ENCODE assay signal across 16 cellular contexts in genomic region chr12:65384240-65384639, GRCh38.
DNase-seq lines count a peak whose midpoint lies in the region; ATAC-seq and TF ChIP-seq lines count a peak whose summit lies in the region.
"Had no signal": no experiment of that assay in that cellular context is flagged by ENCODE, and none has a peak within 500 bp of the region (broad histone marks: within the 10 kb centered on the region; RNA-seq: fewer than 3 reads in every experiment).

No MANE protein-coding gene starts in this region.

- peaks cover 5% of the 10 kb centered on the region for H3F3A ChIP-seq in SK-N-SH (replicated peaks; ENCODE audit: insufficient read depth)

- no peaks in the 10 kb centered on the region for H3K9me3 ChIP-seq in A673 (ENCODE audit: low read depth, low read length, poor library complexity, severe bottlenecking)
- H3K9me3 ChIP-seq in HCT116 (ENCODE audit: control insufficient read depth in 1 of 2, insufficient read depth in 1 of 2, low read depth in 1 of 2, low read length in 2 of 2) = no peaks in the 10 kb centered on the region
- H3K9me3 ChIP-seq in SK-N-SH = peaks cover 6% of the 10 kb centered on the region; the same call in 1 of the 2 replicates
- H3K9me3 ChIP-seq in heart right ventricle = no peaks in the 10 kb centered on the region

- ATAC-seq in HCT116 (no peak), heart right ventricle (no peak)

- TF ChIP-seq CTCF in A673 (conservative IDR thresholded peaks at IDR 0.05; ENCODE audit: low read depth, low read length) (no peak), HCT116 (IDR thresholded peaks at IDR 0.05 in 2 of 3, conservative IDR thresholded peaks at IDR 0.05 in 1 of 3; ENCODE audit: borderline replicate concordance in 1 of 3, insufficient read depth in 1 of 3, low read depth in 2 of 3, low read length in 2 of 3) (no peak), SK-N-SH (IDR thresholded peaks at IDR 0.05) (no peak), mesothelial cell of epicardium (IDR thresholded peaks at IDR 0.05; ENCODE audit: unreplicated experiment) (no peak), heart right ventricle (IDR thresholded peaks at IDR 0.05) (no peak)

- H3K4me1 ChIP-seq in A673 (ENCODE audit: insufficient read depth, low read length, poor library complexity, severe bottlenecking) (peaks cover 15% of the 10 kb centered on the region), HCT116 (ENCODE audit: control insufficient read depth in 1 of 2, insufficient read depth in 2 of 2, low read length in 2 of 2) (no peaks in the 10 kb centered on the region), SK-N-SH (ENCODE audit: control insufficient read depth in 1 of 2, insufficient read depth in 2 of 2, low read depth in 1 of 2, low read length in 1 of 2) (no peaks in the 10 kb centered on the region; a peak in 2 of 4 replicates), heart right ventricle (no peaks in the 10 kb centered on the region)

- no peak for TF ChIP-seq EP300 in SK-N-SH (IDR thresholded peaks at IDR 0.05; ENCODE audit: borderline replicate concordance in 1 of 2, low read depth in 1 of 2, low read length in 1 of 2)

- DNase-seq in A673 (ENCODE audit: low spot score) = peak; percentile 24
- no peak for DNase-seq in HCT116 (ENCODE audit: low read depth, low spot score)
- no peak for DNase-seq in SK-N-SH
- DNase-seq in mesothelial cell of epicardium (ENCODE audit: low spot score in 2 of 2, unreplicated experiment in 2 of 2) = no peak
- no peak for DNase-seq in NCI-H2029 (lab: John Stamatoyannopoulos, UW)
- DNase-seq in EL = no peak
- DNase-seq in DMS 273 (lab: John Stamatoyannopoulos, UW; ENCODE audit: unreplicated experiment) = no peak
- DNase-seq in heart right ventricle = no peak
- DNase-seq: C1 segment of cervical spinal cord; CD4-positive, alpha-beta T cell; DMS153; DMS79 treated with DMSO at 0.1 percent for 48 hours; GDM1; GM23248; IMR-90; KBM-7 had no signal

- peaks cover 4% of the 10 kb centered on the region for H3K9me3 Mint-ChIP-seq in mesothelial cell of epicardium
- H3K9me3 Mint-ChIP-seq: CD4-positive, alpha-beta T cell had no signal

- H3K36me3 Mint-ChIP-seq in mesothelial cell of epicardium = no peaks in the 10 kb centered on the region

- H3K27ac Mint-ChIP-seq in mesothelial cell of epicardium = peak overlapping the region; percentile 59
- H3K27ac Mint-ChIP-seq: CD4-positive, alpha-beta T cell had no signal

- H3K4me2 ChIP-seq in HCT116 (ENCODE audit: low read length) = no peak overlapping the region
- no peak overlapping the region for H3K4me2 ChIP-seq in SK-N-SH

- H3K27me3 ChIP-seq in A673 (replicated peaks; ENCODE audit: insufficient read depth, low read depth, low read length, poor library complexity) (no peaks in the 10 kb centered on the region), HCT116 (ENCODE audit: insufficient read depth, low read length) (no peaks in the 10 kb centered on the region), SK-N-SH (ENCODE audit: insufficient read depth) (no peaks in the 10 kb centered on the region), heart right ventricle (no peaks in the 10 kb centered on the region)

- no TSS peak for BruUV-seq in A673 (replicated peaks; lab: Mats Ljungman, UMichigan)
- no TSS peak for BruUV-seq in HCT116 (replicated peaks; lab: Mats Ljungman, UMichigan)

- TF ChIP-seq POLR2A in HCT116 (IDR thresholded peaks at IDR 0.05; ENCODE audit: borderline replicate concordance, extremely low read depth, insufficient read depth, insufficient read length) = no peak

- no peaks in the 10 kb centered on the region for H3K79me2 ChIP-seq in HCT116 (ENCODE audit: insufficient read depth, low read length)
- no peaks in the 10 kb centered on the region; the same call in 1 of the 2 replicates for H3K79me2 ChIP-seq in SK-N-SH (ENCODE audit: insufficient read depth)

- H3K4me1 Mint-ChIP-seq in mesothelial cell of epicardium = peaks cover 34% of the 10 kb centered on the region

- no peak for TF ChIP-seq RAD21 in HCT116 (IDR thresholded peaks at IDR 0.05; ENCODE audit: low read depth)
- TF ChIP-seq RAD21 in SK-N-SH (IDR thresholded peaks at IDR 0.05; ENCODE audit: low read length) = no peak

- H4K20me1 ChIP-seq in HCT116 (ENCODE audit: insufficient read depth) (no peaks in the 10 kb centered on the region), SK-N-SH (ENCODE audit: insufficient read depth) (no peaks in the 10 kb centered on the region)

- WGBS in SK-N-SH (ENCODE audit: low lambda C conversion rate) = 21% methylated on average over 2 of the region's 2 CpGs
- WGBS in heart right ventricle, 2 donors = 71 to 80% methylated on average over 2 of the region's 2 CpGs

- H3K27ac ChIP-seq in A673 (ENCODE audit: low read depth, low read length, poor library complexity, severe bottlenecking) (no peak overlapping the region), HCT116 (ENCODE audit: low read depth, low read length) (no peak overlapping the region), SK-N-SH (ENCODE audit: low read depth in 2 of 2, low read length in 1 of 2) (peak overlapping the region; percentile 6 to 60; a peak in 1 of 4 replicates), heart right ventricle (no peak overlapping the region)
- H3K27ac ChIP-seq: GM23248 had no signal

- intact Hi-C loops in A673 (cut with micrococcal nuclease; ENCODE audit: unreplicated experiment) = no loop called here
- intact Hi-C loops in HCT116 (cut with micrococcal nuclease) = no loop called here
- intact Hi-C loops in heart right ventricle (cut with DNase I) = no loop called here

- H3K4me3 ChIP-seq in A673 (ENCODE audit: low read depth, low read length, poor library complexity, severe bottlenecking) (no peak overlapping the region), HCT116 (replicated peaks in 1 of 2; ENCODE audit: low read depth in 1 of 2, low read length in 2 of 2) (no peak overlapping the region), SK-N-SH (ENCODE audit: low read depth in 2 of 2, low read length in 1 of 2) (no peak overlapping the region), heart right ventricle (no peak overlapping the region)
- H3K4me3 ChIP-seq: GM23248 had no signal

- H3K36me3 ChIP-seq in A673 (ENCODE audit: insufficient read depth, low read length, poor library complexity, severe bottlenecking) (no peaks in the 10 kb centered on the region), HCT116 (ENCODE audit: control insufficient read depth in 1 of 2, insufficient read depth in 2 of 2, low read length in 2 of 2) (no peaks in the 10 kb centered on the region), SK-N-SH (replicated peaks in 1 of 2; ENCODE audit: control insufficient read depth in 1 of 2, insufficient read depth in 2 of 2, low read length in 1 of 2) (peaks cover 0 to 20% of the 10 kb centered on the region in 2 experiments), heart right ventricle (no peaks in the 10 kb centered on the region)

- RAD21 ChIA-PET in HCT116 (lab: Charles Lee; ENCODE audit: low non-redundant PET in 1 of 2, low total read pairs in 2 of 2, uncharacterized antibody in 2 of 2, unreplicated experiment in 2 of 2) = no interaction called here

- POLR2A ChIA-PET in A673 (lab: Charles Lee; ENCODE audit: low non-redundant PET) (no interaction called here), HCT116 (lab: Charles Lee) (no interaction called here), SK-N-SH (lab: Yijun Ruan, JAX) (no interaction called here)

- H3K27me3 Mint-ChIP-seq in mesothelial cell of epicardium (ENCODE audit: low read depth) = no peaks in the 10 kb centered on the region
- H3K27me3 Mint-ChIP-seq: CD4-positive, alpha-beta T cell had no signal

- H3K9ac ChIP-seq in HCT116 (ENCODE audit: low read length) = no peak overlapping the region
- H3K9ac ChIP-seq in SK-N-SH = no peak overlapping the region
- H3K9ac ChIP-seq: GM23248 had no signal

- no peak overlapping the region for H3K4me3 Mint-ChIP-seq in mesothelial cell of epicardium
- H3K4me3 Mint-ChIP-seq: CD4-positive, alpha-beta T cell had no signal

- CTCF ChIA-PET in A673 (lab: Charles Lee) (no interaction called here), HCT116 (lab: Charles Lee) (no interaction called here), SK-N-SH (lab: Yijun Ruan, JAX) (no interaction called here)

- H3K9me2 ChIP-seq in HCT116 (ENCODE audit: insufficient read depth) = no peaks in the 10 kb centered on the region; the same call in 1 of the 2 replicates
- no peaks in the 10 kb centered on the region for H3K9me2 ChIP-seq in SK-N-SH

- H2AFZ ChIP-seq in HCT116 (ENCODE audit: low read depth, low read length, poor library complexity, severe bottlenecking) (peak overlapping the region; percentile 73), SK-N-SH (ENCODE audit: low read depth) (no peak overlapping the region)
- H2AFZ ChIP-seq: GM23248 had no signal

TF ChIP-seq in HCT116, 20 proteins besides CTCF, POLR2A, EP300 and RAD21:
- TF ChIP-seq EZH2 (IDR thresholded peaks at IDR 0.05) (no peak), YY1 (IDR thresholded peaks at IDR 0.05; ENCODE audit: extremely low read depth, insufficient replicate concordance, low read depth, low read length) (no peak), TCF7L2 (IDR thresholded peaks at IDR 0.05; ENCODE audit: borderline replicate concordance, extremely low read depth, insufficient read depth, insufficient read length) (no peak)

TF ChIP-seq in SK-N-SH, 30 proteins besides CTCF, POLR2A, EP300 and RAD21 (continues in another document):
- TF ChIP-seq JUND (IDR thresholded peaks at IDR 0.05) (peak; percentile 24; the same call in 1 of the 2 replicates), PBX3 (IDR thresholded peaks at IDR 0.05) (peak; percentile 19; the same call in 1 of the 2 replicates), TCF12 (IDR thresholded peaks at IDR 0.05) (peak; percentile 61; the same call in 1 of the 2 replicates), YY1 (IDR thresholded peaks at IDR 0.05; ENCODE audit: low read depth) (no peak)

Comparison
In these comparisons a context has a peak if more than half of its experiments do, and no peak if none do; other contexts are left out.
1. H3K27ac ChIP-seq: peak in SK-N-SH (2 of 2); none in A673 (single experiment), HCT116 (single experiment) and heart right ventricle (0 of 10).